ENCODE assay signal across 25 cellular contexts in genomic region chr3:164341086-164341485, GRCh38.
"Had no signal": no experiment of that assay in that cellular context is flagged by ENCODE, and none has a peak within 500 bp of the region (broad histone marks: within the 10 kb centered on the region; RNA-seq: fewer than 3 reads in every experiment).

No MANE protein-coding gene starts in this region.

- DNase-seq: colonic mucosa; effector CD8-positive, alpha-beta T cell; foreskin keratinocyte; heart left ventricle; hippocampal formation; mesenchymal stem cell; midbrain; naive thymus-derived CD4-positive, alpha-beta T cell; nucleus accumbens; retina; right lobe of liver; small intestine; stimulated activated CD4-positive, alpha-beta T cell treated with anti-CD3 and anti-CD28 coated beads, Interleukin-15, amount 100 ng/mL, for 24 hours; stimulated activated CD4-positive, alpha-beta T cell treated with anti-CD3 and anti-CD28 coated beads, Interleukin-2, amount 100 ng/mL, for 48 hours; stimulated activated naive B cell treated with anti-CD40 and anti-IgM and Interleukin-4, amounts not matched to agents 10 μg/mL and 1 μg/mL and 100 μg/mL, for 72 hours; upper lobe of right lung; uterus had no signal

- H3K4me3 Mint-ChIP-seq: dendritic cell treated with granulocyte-macrophage colony-stimulating factor and Interleukin-4, amounts not matched to agents 40 ng/mL and 50 ng/mL, for 4 days; naive thymus-derived CD4-positive, alpha-beta T cell; nephron; neural progenitor cell; stimulated activated naive B cell treated with anti-CD40 and anti-IgM and Interleukin-4, amounts not matched to agents 10 μg/mL and 1 μg/mL and 100 μg/mL, for 72 hours; stimulated activated naive CD8-positive, alpha-beta T cell treated with anti-CD3 and anti-CD28 coated beads, Interleukin-15, Interleukin-2, amounts not matched to agents 100 ng/mL and 50 ng/mL, for 24 hours had no signal

- H3K4me2 ChIP-seq: neural progenitor cell had no signal

- H3K4me1 ChIP-seq: colonic mucosa, esophagus muscularis mucosa, foreskin keratinocyte, gastroesophageal sphincter, heart left ventricle, neural progenitor cell, right lobe of liver, tibial nerve, upper lobe of right lung, uterus had no signal

- H3K9ac ChIP-seq: neural progenitor cell had no signal

- ATAC-seq: foreskin keratinocyte; gastroesophageal sphincter; heart left ventricle; naive thymus-derived CD4-positive, alpha-beta T cell; right lobe of liver; stimulated activated naive B cell treated with anti-CD40 and anti-IgM and Interleukin-4, amounts not matched to agents 10 μg/mL and 1 μg/mL and 100 μg/mL, for 72 hours; upper lobe of right lung had no signal

- H3K27ac ChIP-seq: colonic mucosa, esophagus muscularis mucosa, foreskin keratinocyte, gastroesophageal sphincter, heart left ventricle, neural progenitor cell, right lobe of liver, thoracic aorta, tibial nerve, upper lobe of right lung, uterus had no signal

- H3K4me1 Mint-ChIP-seq: naive thymus-derived CD4-positive, alpha-beta T cell; nephron; neural progenitor cell; stimulated activated naive B cell treated with anti-CD40 and anti-IgM and Interleukin-4, amounts not matched to agents 10 μg/mL and 1 μg/mL and 100 μg/mL, for 72 hours had no signal

- H3K36me3 ChIP-seq: colonic mucosa, esophagus muscularis mucosa, gastroesophageal sphincter, heart left ventricle, neural progenitor cell, right lobe of liver, thoracic aorta, tibial nerve, upper lobe of right lung, uterus had no signal

- H3K27me3 Mint-ChIP-seq: dendritic cell treated with granulocyte-macrophage colony-stimulating factor and Interleukin-4, amounts not matched to agents 40 ng/mL and 50 ng/mL, for 4 days; naive thymus-derived CD4-positive, alpha-beta T cell; stimulated activated naive B cell treated with anti-CD40 and anti-IgM and Interleukin-4, amounts not matched to agents 10 μg/mL and 1 μg/mL and 100 μg/mL, for 72 hours; stimulated activated naive CD8-positive, alpha-beta T cell treated with anti-CD3 and anti-CD28 coated beads, Interleukin-15, Interleukin-2, amounts not matched to agents 100 ng/mL and 50 ng/mL, for 24 hours had no signal

- H3K36me3 Mint-ChIP-seq: naive thymus-derived CD4-positive, alpha-beta T cell; neural progenitor cell; stimulated activated naive B cell treated with anti-CD40 and anti-IgM and Interleukin-4, amounts not matched to agents 10 μg/mL and 1 μg/mL and 100 μg/mL, for 72 hours had no signal

- H2AFZ ChIP-seq: neural progenitor cell had no signal

- H3K4me3 ChIP-seq: colonic mucosa, esophagus muscularis mucosa, gastroesophageal sphincter, neural progenitor cell, right lobe of liver, thoracic aorta, tibial nerve, upper lobe of right lung, uterus had no signal

- H3K27ac Mint-ChIP-seq: dendritic cell treated with granulocyte-macrophage colony-stimulating factor and Interleukin-4, amounts not matched to agents 40 ng/mL and 50 ng/mL, for 4 days; naive thymus-derived CD4-positive, alpha-beta T cell; nephron; neural progenitor cell; stimulated activated naive B cell treated with anti-CD40 and anti-IgM and Interleukin-4, amounts not matched to agents 10 μg/mL and 1 μg/mL and 100 μg/mL, for 72 hours; stimulated activated naive CD8-positive, alpha-beta T cell treated with anti-CD3 and anti-CD28 coated beads, Interleukin-15, Interleukin-2, amounts not matched to agents 100 ng/mL and 50 ng/mL, for 24 hours had no signal

- H3K27me3 ChIP-seq: colonic mucosa, esophagus muscularis mucosa, foreskin keratinocyte, gastroesophageal sphincter, heart left ventricle, right lobe of liver, tibial nerve, upper lobe of right lung, uterus had no signal

- H3K9me3 ChIP-seq: colonic mucosa, esophagus muscularis mucosa, gastroesophageal sphincter, heart left ventricle, right lobe of liver, thoracic aorta, tibial nerve, upper lobe of right lung, uterus had no signal
